9 cellular contexts compared by ENCODE assay signal in genomic region chr3:69282191-69282590, GRCh38.
DNase-seq lines count a peak whose midpoint lies in the region; ATAC-seq, FAIRE-seq and TF ChIP-seq lines count a peak whose summit lies in the region.
"Had no signal": no experiment of that assay in that cellular context is flagged by ENCODE, and none has a peak within 500 bp of the region (broad histone marks: within the 10 kb centered on the region; RNA-seq: fewer than 3 reads in every experiment).

No MANE protein-coding gene starts in this region.

- no peak for TF ChIP-seq CTCF in mesothelial cell of epicardium (IDR thresholded peaks at IDR 0.05; ENCODE audit: unreplicated experiment)
- no peak for TF ChIP-seq CTCF in D721Med (IDR thresholded peaks at IDR 0.05; ENCODE audit: insufficient read depth, missing control alignments)

- H3K4me1 Mint-ChIP-seq in mesothelial cell of epicardium, result peaks cover 32% of the 10 kb centered on the region

- H3K36me3 Mint-ChIP-seq in mesothelial cell of epicardium, result peaks cover 6% of the 10 kb centered on the region

- H3K9me3 Mint-ChIP-seq in mesothelial cell of epicardium, result peaks cover 3% of the 10 kb centered on the region

- H3K27me3 Mint-ChIP-seq in mesothelial cell of epicardium (ENCODE audit: low read depth), result no peaks in the 10 kb centered on the region

- DNase-seq in activated T-cell treated with anti-CD3 and anti-CD28 coated beads for 4 hours, result peak; percentile 43
- no peak for DNase-seq in mesothelial cell of epicardium (ENCODE audit: low spot score in 2 of 2, unreplicated experiment in 2 of 2)
- peak; percentile 20 to 21 for DNase-seq in stimulated activated CD8-positive, alpha-beta memory T cell treated with anti-CD3 and anti-CD28 coated beads, Interleukin-2, amount 100 ng/mL, for 1 hour (ENCODE audit: low read depth in 2 of 2)
- DNase-seq in NCI-H146 (lab: John Stamatoyannopoulos, UW), result no peak
- DNase-seq in D721Med (ENCODE audit: insufficient read length, low spot score), result no peak
- no peak for DNase-seq in islet precursor cell
- DNase-seq in NCI-H446 (lab: John Stamatoyannopoulos, UW), result no peak

- FAIRE-seq in D721Med (lab: Jason Lieb, UNC), result no peak
- FAIRE-seq: G401.6 had no signal

- no peak overlapping the region for H3K4me3 Mint-ChIP-seq in mesothelial cell of epicardium

- H3K27ac Mint-ChIP-seq in mesothelial cell of epicardium, result peak overlapping the region; percentile 38

- ATAC-seq in HG02798 (IDR thresholded peaks at IDR 0.05; ENCODE audit: poor library complexity, unreplicated experiment), result peak; percentile 56

Comparison
In these comparisons a context has a peak if more than half of its experiments do, and no peak if none do; other contexts are left out.
1. DNase-seq: peak in activated T-cell treated with anti-CD3 and anti-CD28 coated beads for 4 hours (single experiment) and stimulated activated CD8-positive, alpha-beta memory T cell treated with anti-CD3 and anti-CD28 coated beads, Interleukin-2, amount 100 ng/mL, for 1 hour (2 of 2); none in mesothelial cell of epicardium (0 of 2), NCI-H146 (single experiment), D721Med (single experiment), islet precursor cell (single experiment) and NCI-H446 (0 of 2).